Comparison of ENCODE assay signal across 23 cellular contexts in genomic region chr13:113065406-113066141, GRCh38. TPM values are rescaled to one million over a fixed set of nuclear protein-coding genes. Genes with fewer than 3 reads are reported as not detected.
DNase-seq lines count a peak whose midpoint lies in the region; ATAC-seq and TF ChIP-seq lines count a peak whose summit lies in the region.
"Had no signal": no experiment of that assay in that cellular context is flagged by ENCODE, and none has a peak within 500 bp of the region (broad histone marks: within the 10 kb centered on the region; RNA-seq: fewer than 3 reads in every experiment).

No MANE protein-coding gene starts in this region.

- BruUV-seq in IMR-90 (replicated peaks; lab: Mats Ljungman, UMichigan) = no TSS peak

- no peak overlapping the region for H3K4ac ChIP-seq in IMR-90 (ENCODE audit: low read depth, low read length)

- H3K36me3 ChIP-seq in IMR-90 (ENCODE audit: control insufficient read depth, insufficient read depth, low read length) = no peaks in the 10 kb centered on the region
- H3K36me3 ChIP-seq: sigmoid colon had no signal

- no peak overlapping the region for H3K4me3 ChIP-seq in IMR-90 (ENCODE audit: insufficient read depth, low read depth, low read length)
- peak overlapping the region; percentile 13 for H3K4me3 ChIP-seq in fibroblast of the aortic adventitia (ENCODE audit: low read depth, low read length)
- H3K4me3 ChIP-seq: body of pancreas, GM23338, pancreas, sigmoid colon, SK-N-MC, testis had no signal

- TF ChIP-seq CTCF in IMR-90 (conservative IDR thresholded peaks at IDR 0.05; ENCODE audit: low read depth, low read length) (no peak), fibroblast of the aortic adventitia (IDR thresholded peaks at IDR 0.05; ENCODE audit: insufficient read depth, low read length) (no peak), GM10248 (IDR thresholded peaks at IDR 0.05; ENCODE audit: control extremely low read depth, extremely low read depth, low read depth, missing control alignments) (no peak)

- intact Hi-C loops in IMR-90 (cut with micrococcal nuclease) (no loop called here), sciatic nerve (cut with DNase I) (no loop called here)

- H3K79me1 ChIP-seq in IMR-90 (ENCODE audit: low read depth in 1 of 2, low read length in 2 of 2) = no peaks in the 10 kb centered on the region

- H2AK9ac ChIP-seq in IMR-90 (replicated peaks; ENCODE audit: low read depth, low read length, poor library complexity) = no peak overlapping the region

- H4K20me1 ChIP-seq in IMR-90 (ENCODE audit: insufficient read depth, low read length) = no peaks in the 10 kb centered on the region

- TF ChIP-seq POLR2A in IMR-90 (IDR thresholded peaks at IDR 0.05; ENCODE audit: low read depth, low read length) = no peak

- H2AFZ ChIP-seq in IMR-90 (replicated peaks; ENCODE audit: low read length, poor library complexity) = no peak overlapping the region
- H2AFZ ChIP-seq: GM23338 had no signal

- H3K18ac ChIP-seq in IMR-90 (ENCODE audit: low read depth, low read length) = no peak overlapping the region

- ATAC-seq in IMR-90 (ENCODE audit: low read depth) = no peak
- ATAC-seq in sciatic nerve = peak; percentile 54
- no peak for ATAC-seq in HG03175 (IDR thresholded peaks at IDR 0.05; ENCODE audit: unreplicated experiment)
- no peak for ATAC-seq in GM21723 (IDR thresholded peaks at IDR 0.05; ENCODE audit: unreplicated experiment)
- ATAC-seq: activated naive CD4-positive, alpha-beta T cell treated with anti-CD3 and anti-CD28 coated beads, Interleukin-2, amount 50 U/mL, for 72 hours; body of pancreas; CD8-positive, alpha-beta T cell; GM23338; natural killer cell treated with Interleukin-12 subunit alpha and Interleukin-12 subunit beta and Interleukin-15 and Interleukin-18, amount 100 ng/mL, for 72 hours; pancreas had no signal

- no peak overlapping the region for H2BK120ac ChIP-seq in IMR-90 (ENCODE audit: low read depth, low read length)

- in situ Hi-C loops in IMR-90 (cut with MboI; ENCODE audit: low sequenced_read_pairs) = no loop called here

- POLR2A ChIA-PET in IMR-90 (lab: Charles Lee; ENCODE audit: unreplicated experiment) = no interaction called here
- POLR2A ChIA-PET in GM10248 (lab: Yijun Ruan, JAX) = no interaction called here

- peaks cover 10% of the 10 kb centered on the region for H3K27me3 ChIP-seq in IMR-90 (ENCODE audit: control insufficient read depth, insufficient read depth, low read length)
- H3K27me3 ChIP-seq: body of pancreas, pancreas, sigmoid colon, testis had no signal

- H2AK5ac ChIP-seq in IMR-90 (ENCODE audit: low read depth, low read length) = no peak overlapping the region

- 77% methylated on average over 23 of the region's 29 CpGs; no CpG with 5 or more reads in 1 of the 2 experiments for WGBS in IMR-90 (ENCODE audit: extremely low coverage in 2 of 2, insufficient read length in 1 of 2), 2 experiments

- no peak overlapping the region for H3K23ac ChIP-seq in IMR-90 (ENCODE audit: low read depth, low read length)

- 0 out of 2 replicates have a peak, but pooled peaks cover 4% of the 10 kb centered on the region for H3K9me1 ChIP-seq in IMR-90 (ENCODE audit: insufficient read depth, low read length)

- H3K9ac ChIP-seq in IMR-90 (ENCODE audit: low read depth, low read length) = no peak overlapping the region

- no peak overlapping the region for H3K4me2 ChIP-seq in IMR-90 (ENCODE audit: low read depth, low read length)
- H3K4me2 ChIP-seq: GM23338 had no signal

- dilution Hi-C loops in IMR-90 (cut with HindIII; ENCODE audit: low sequenced_read_pairs, unreplicated experiment) = no loop called here

- no peak overlapping the region for H4K8ac ChIP-seq in IMR-90 (ENCODE audit: low read depth in 2 of 2, low read length in 2 of 2)

- no peak overlapping the region for H2BK20ac ChIP-seq in IMR-90 (ENCODE audit: low read depth, low read length)

- H2BK5ac ChIP-seq in IMR-90 (ENCODE audit: low read depth, low read length, poor library complexity, severe bottlenecking) = no peak overlapping the region

- no peak overlapping the region for H3K27ac ChIP-seq in IMR-90 (ENCODE audit: insufficient read depth, low read length)
- H3K27ac ChIP-seq: body of pancreas, pancreas, sigmoid colon, SK-N-MC, testis, VCaP had no signal

- no peaks in the 10 kb centered on the region for H3K9me3 ChIP-seq in IMR-90 (ENCODE audit: control insufficient read depth, insufficient read depth, low read length)
- H3K9me3 ChIP-seq: body of pancreas, pancreas, sigmoid colon, testis had no signal

- H4K5ac ChIP-seq in IMR-90 (ENCODE audit: low read depth, low read length) = no peak overlapping the region

- CTCF ChIA-PET in IMR-90 (lab: Yijun Ruan, JAX) (no interaction called here), GM10248 (lab: Yijun Ruan, JAX) (no interaction called here)

- H4K91ac ChIP-seq in IMR-90 (ENCODE audit: insufficient read depth, low read depth, low read length) = no peak overlapping the region

- TF ChIP-seq RAD21 in IMR-90 (IDR thresholded peaks at IDR 0.05; ENCODE audit: low read length) = no peak

- peak; percentile 89 for DNase-seq in DMS79 treated with DMSO at 0.1 percent for 48 hours (lab: John Stamatoyannopoulos, UW)
- peak; percentile 5 for DNase-seq in IMR-90
- peak; percentile 54 for DNase-seq in fibroblast of the aortic adventitia (ENCODE audit: low read depth)
- DNase-seq in sciatic nerve (ENCODE audit: low spot score) = no peak
- no peak for DNase-seq in SHP77 treated with DMSO at 0.1 percent for 48 hours (lab: John Stamatoyannopoulos, UW)
- DNase-seq in GM10248 (ENCODE audit: extremely low spot score) = no peak
- DNase-seq: activated CD4-positive, alpha-beta T cell treated with anti-CD3 and anti-CD28 coated beads, Interleukin-2, amount 10 ng/mL, durations not matched to agents 7 days and 5 days; body of pancreas; CD8-positive, alpha-beta T cell; DMS153; NCI-H524 treated with DMSO at 0.1 percent for 48 hours; sigmoid colon; stimulated activated CD8-positive, alpha-beta memory T cell treated with anti-CD3 and anti-CD28 coated beads, Interleukin-4, amount 100 ng/mL, for 48 hours; testis had no signal

- H3K56ac ChIP-seq in IMR-90 (ENCODE audit: extremely low read depth, insufficient read depth, low read length) = no peak overlapping the region

- no peak overlapping the region for H3K14ac ChIP-seq in IMR-90 (replicated peaks; ENCODE audit: low read depth, low read length)

- H2BK15ac ChIP-seq in IMR-90 (ENCODE audit: low read depth, low read length) = no peak overlapping the region

- no peaks in the 10 kb centered on the region for H3K4me1 ChIP-seq in IMR-90 (ENCODE audit: control insufficient read depth, insufficient read depth, low read length)
- H3K4me1 ChIP-seq: body of pancreas, pancreas, sigmoid colon, testis had no signal

TF ChIP-seq in IMR-90, 13 proteins besides CTCF, POLR2A, EP300 and RAD21:
- no peak for TF ChIP-seq RCOR1 (IDR thresholded peaks at IDR 0.05; ENCODE audit: insufficient replicate concordance, low read length)
- TF ChIP-seq CHD1 (IDR thresholded peaks at IDR 0.05; ENCODE audit: low read depth, low read length) = no peak

RNA-seq across cellular contexts. Expression of gene F7, which starts 40.0 kb away (rescaled TPM):
- under 0.01 TPM in 1 of 2 replicates, not detected in the other for total RNA-seq in IMR-90 (2012; rRNA removed)
- polyA plus RNA-seq in IMR-90 (2012; rRNA removed) = 0.07 and 0.09 TPM in 2 replicates
- 0.03 TPM in 1 of 2 replicates, not detected in the other for polyA plus RNA-seq in IMR-90 (2012; cell fraction: cytosol; rRNA removed)
- polyA plus RNA-seq in IMR-90 (2012; cell fraction: nucleus; rRNA removed; ENCODE audit: low replicate concordance) = 0.09 TPM in 2 replicates
- total RNA-seq in fibroblast of the aortic adventitia (ENCODE audit: low replicate concordance) = under 0.01 TPM in 1 of 2 replicates, not detected in the other
- 0.27 TPM for total RNA-seq in sciatic nerve
- total RNA-seq: activated CD4-positive, alpha-beta T cell treated with anti-CD3 and anti-CD28 coated beads, Interleukin-2, amount 10 ng/mL, durations not matched to agents 7 days and 5 days; activated naive CD4-positive, alpha-beta T cell treated with anti-CD3 and anti-CD28 coated beads, Interleukin-2, amount 50 U/mL, for 72 hours; body of pancreas; CD8-positive, alpha-beta T cell; fibroblast of lung; natural killer cell treated with Interleukin-12 subunit alpha and Interleukin-12 subunit beta and Interleukin-15 and Interleukin-18, amount 100 ng/mL, for 72 hours; sigmoid colon had no signal
- polyA plus RNA-seq: fibroblast of lung had no signal

RNA-seq across cellular contexts. Expression of gene F10, which starts 57.0 kb away (rescaled TPM):
- 7.2 and 9.1 TPM in 2 replicates for total RNA-seq in IMR-90 (2012; rRNA removed)
- 19.5 and 19.7 TPM in 2 replicates for polyA plus RNA-seq in IMR-90 (2012; rRNA removed)
- 12.2 and 29.3 TPM in 2 replicates for polyA plus RNA-seq in IMR-90 (2012; cell fraction: cytosol; rRNA removed)
- 9.8 and 11.4 TPM in 2 replicates for polyA plus RNA-seq in IMR-90 (2012; cell fraction: nucleus; rRNA removed; ENCODE audit: low replicate concordance)
- total RNA-seq in fibroblast of the aortic adventitia (ENCODE audit: low replicate concordance) = 2.7 and 12.6 TPM in 2 replicates
- total RNA-seq in sciatic nerve = 14.2 TPM
- total RNA-seq: activated CD4-positive, alpha-beta T cell treated with anti-CD3 and anti-CD28 coated beads, Interleukin-2, amount 10 ng/mL, durations not matched to agents 7 days and 5 days; activated naive CD4-positive, alpha-beta T cell treated with anti-CD3 and anti-CD28 coated beads, Interleukin-2, amount 50 U/mL, for 72 hours; CD8-positive, alpha-beta T cell; natural killer cell treated with Interleukin-12 subunit alpha and Interleukin-12 subunit beta and Interleukin-15 and Interleukin-18, amount 100 ng/mL, for 72 hours had no signal

Comparison
In these comparisons a context has a peak if more than half of its experiments do, and no peak if none do; other contexts are left out.
1. DNase-seq: peak in DMS79 treated with DMSO at 0.1 percent for 48 hours (single experiment), IMR-90 (single experiment) and fibroblast of the aortic adventitia (single experiment); none in sciatic nerve (single experiment), SHP77 treated with DMSO at 0.1 percent for 48 hours (single experiment) and GM10248 (single experiment).